ENCODE assay signal across 8 cellular contexts in genomic region chr5:119074419-119074818, GRCh38. TPM values are rescaled to one million over a fixed set of nuclear protein-coding genes. Genes with fewer than 3 reads are reported as not detected.
DNase-seq lines count a peak whose midpoint lies in the region; ATAC-seq and TF ChIP-seq lines count a peak whose summit lies in the region.

No MANE protein-coding gene starts in this region.

- no peak overlapping the region for H3K9ac ChIP-seq in H9 (ENCODE audit: extremely low read depth, insufficient read length, low read length)
- peak overlapping the region; percentile 55 for H3K9ac ChIP-seq in Loucy (ENCODE audit: low read depth, low read length, poor library complexity, severe bottlenecking)
- H3K9ac ChIP-seq in iPS-20b (ENCODE audit: low read depth, low read length): peak overlapping the region; percentile 45; the same call in 1 of the 2 replicates
- no peak overlapping the region for H3K9ac ChIP-seq in neural progenitor cell

- H3F3A ChIP-seq in Loucy (ENCODE audit: low read depth): no peaks in the 10 kb centered on the region
- peaks cover 19% of the 10 kb centered on the region for H3F3A ChIP-seq in neural progenitor cell (ENCODE audit: low read depth)

- no peak overlapping the region for H3T11ph ChIP-seq in H9 (ENCODE audit: low read length)

- H3K27me3 ChIP-seq in H9 (ENCODE audit: insufficient read depth, low read length): no peaks in the 10 kb centered on the region
- no peaks in the 10 kb centered on the region for H3K27me3 ChIP-seq in Loucy (ENCODE audit: insufficient read depth, low read length, poor library complexity, severe bottlenecking)
- H3K27me3 ChIP-seq in iPS-20b (ENCODE audit: insufficient read depth, low read length): no peaks in the 10 kb centered on the region
- no peaks in the 10 kb centered on the region for H3K27me3 ChIP-seq in neural progenitor cell

- H3K36me3 Mint-ChIP-seq in H9 (ENCODE audit: insufficient read depth in 1 of 3, low read depth in 3 of 3) (no peaks in the 10 kb centered on the region), neural progenitor cell (peaks cover 7% of the 10 kb centered on the region)

- peak overlapping the region; percentile 80 for H3K4me3 ChIP-seq in Loucy (ENCODE audit: low read length, poor library complexity, severe bottlenecking)
- H3K4me3 ChIP-seq in iPS-20b (ENCODE audit: low read length): peak overlapping the region; percentile 52; the same call in 1 of the 2 replicates
- no peak overlapping the region for H3K4me3 ChIP-seq in neural progenitor cell

- no peak overlapping the region for H3K14ac ChIP-seq in H9 (ENCODE audit: insufficient read depth, low read length)

- H2AFZ ChIP-seq in H9 (ENCODE audit: low read length) (no peak overlapping the region), Loucy (ENCODE audit: low read length) (no peak overlapping the region), neural progenitor cell (replicated peaks) (no peak overlapping the region)

- peaks cover 4% of the 10 kb centered on the region for H3K23me2 ChIP-seq in H9 (ENCODE audit: insufficient read length, low read depth, low read length, poor library complexity, severe bottlenecking)

- H4K20me1 ChIP-seq in H9 (ENCODE audit: control insufficient read depth, insufficient read depth, insufficient read length): no peaks in the 10 kb centered on the region
- H4K20me1 ChIP-seq in Loucy (ENCODE audit: insufficient read depth, low read length, poor library complexity, severe bottlenecking): peaks cover 4% of the 10 kb centered on the region
- no peaks in the 10 kb centered on the region for H4K20me1 ChIP-seq in neural progenitor cell (ENCODE audit: low read depth)

- H3K79me2 ChIP-seq in H9 (ENCODE audit: insufficient read depth, low read length) (peaks cover 22% of the 10 kb centered on the region; the same call in 1 of the 2 replicates), Loucy (ENCODE audit: insufficient read depth, low read length) (peaks cover 67% of the 10 kb centered on the region), neural progenitor cell (ENCODE audit: low read depth) (peaks cover 63% of the 10 kb centered on the region)

- no peak overlapping the region for H2BK12ac ChIP-seq in H9 (ENCODE audit: insufficient read length, low read depth, low read length)

- H3K4me3 Mint-ChIP-seq in H9 (peak overlapping the region in 1 of 2 experiments; percentile 68; a peak in 1 of 5 replicates), neural progenitor cell (no peak overlapping the region)

- H3K4me1 ChIP-seq in H9 (ENCODE audit: insufficient read depth, low read length): peaks cover 2% of the 10 kb centered on the region
- H3K4me1 ChIP-seq in Loucy (ENCODE audit: insufficient read depth, low read length, poor library complexity, severe bottlenecking): peaks cover 16% of the 10 kb centered on the region
- peaks cover 26% of the 10 kb centered on the region for H3K4me1 ChIP-seq in iPS-20b (ENCODE audit: insufficient read depth, low read length)
- H3K4me1 ChIP-seq in neural progenitor cell: peaks cover 20% of the 10 kb centered on the region

- ATAC-seq in GM18861 (IDR thresholded peaks at IDR 0.05; ENCODE audit: unreplicated experiment) (peak; percentile 40), HG03439 (IDR thresholded peaks at IDR 0.05; ENCODE audit: unreplicated experiment) (no peak)

- no peak overlapping the region for H3K23ac ChIP-seq in H9 (ENCODE audit: insufficient read length, low read depth, low read length)

- no peak overlapping the region for H4K91ac ChIP-seq in H9 (ENCODE audit: insufficient read length, low read depth, low read length)

- H3K27me3 Mint-ChIP-seq in H9 (ENCODE audit: low read depth) (no peaks in the 10 kb centered on the region), neural progenitor cell (ENCODE audit: insufficient read depth, low read depth) (no peaks in the 10 kb centered on the region)

- H3K27ac Mint-ChIP-seq in H9 (peak overlapping the region in 2 of 3 experiments; percentile 68 to 77; a peak in 3 of 7 replicates), neural progenitor cell (no peak overlapping the region)

- H3K9me3 ChIP-seq in H9 (ENCODE audit: control insufficient read depth, low read depth, low read length): no peaks in the 10 kb centered on the region
- no peaks in the 10 kb centered on the region for H3K9me3 ChIP-seq in Loucy (ENCODE audit: insufficient read depth, low read depth, low read length)
- H3K9me3 ChIP-seq in iPS-20b (ENCODE audit: insufficient read depth, low read depth, low read length): no peaks in the 10 kb centered on the region
- H3K9me3 ChIP-seq in neural progenitor cell (ENCODE audit: low read depth): no peaks in the 10 kb centered on the region

- no peaks in the 10 kb centered on the region for H3K9me3 Mint-ChIP-seq in H9
- H3K9me3 Mint-ChIP-seq in neural progenitor cell: no peaks in the 10 kb centered on the region

- H3K56ac ChIP-seq in H9 (ENCODE audit: insufficient read length, low read depth, low read length): no peak overlapping the region

- no peak overlapping the region for H3K4ac ChIP-seq in H9 (ENCODE audit: low read depth, low read length)

- H2BK5ac ChIP-seq in H9 (ENCODE audit: insufficient read length, low read length): no peak overlapping the region

- H3K18ac ChIP-seq in H9 (ENCODE audit: insufficient read length, low read depth, low read length): no peak overlapping the region

- H2BK120ac ChIP-seq in H9 (ENCODE audit: low read depth, low read length, poor library complexity, severe bottlenecking): no peak overlapping the region

- DNase-seq in H9: no peak
- DNase-seq in neural progenitor cell (ENCODE audit: low spot score): no peak
- DNase-seq in cerebellar nuclear complex (lab: John Stamatoyannopoulos, UW): no peak
- DNase-seq in SK-N-DZ (ENCODE audit: low spot score): no peak

- H3K4me1 Mint-ChIP-seq in H9 (peaks cover 42 to 46% of the 10 kb centered on the region in 2 experiments), neural progenitor cell (peaks cover 25% of the 10 kb centered on the region)

- H2BK15ac ChIP-seq in H9 (ENCODE audit: low read depth, low read length): no peak overlapping the region

- no peaks in the 10 kb centered on the region for H3K79me1 ChIP-seq in H9 (ENCODE audit: insufficient read depth, low read depth, low read length, poor library complexity, severe bottlenecking)

- WGBS in H9 (ENCODE audit: extremely low coverage, insufficient read length, low lambda C conversion rate): no CpG with 5 or more reads among the region's 3 CpGs

- no peak overlapping the region for H4K5ac ChIP-seq in H9 (ENCODE audit: insufficient read length, low read depth, low read length)

- TF ChIP-seq CTCF in H9 (conservative IDR thresholded peaks at IDR 0.05): no peak
- TF ChIP-seq CTCF in Loucy (conservative IDR thresholded peaks at IDR 0.05; ENCODE audit: low read length): no peak
- TF ChIP-seq CTCF in neural progenitor cell (IDR thresholded peaks at IDR 0.05): no peak

- no peaks in the 10 kb centered on the region for H3K9me2 ChIP-seq in Loucy (replicated peaks; ENCODE audit: low read depth, low read length)

- no peak overlapping the region for H3K4me2 ChIP-seq in H9 (ENCODE audit: insufficient read depth, insufficient read length, low read length)
- H3K4me2 ChIP-seq in Loucy (ENCODE audit: low read depth, low read length, poor library complexity, severe bottlenecking): peak overlapping the region; percentile 75
- no peak overlapping the region for H3K4me2 ChIP-seq in neural progenitor cell

- no peak overlapping the region for H2AK5ac ChIP-seq in H9 (ENCODE audit: insufficient read length, low read length)

- no peak overlapping the region for H4K8ac ChIP-seq in H9 (replicated peaks; ENCODE audit: insufficient read length, low read depth, low read length)

- no peak overlapping the region for H2BK20ac ChIP-seq in H9 (ENCODE audit: low read depth, low read length, poor library complexity, severe bottlenecking)

- no peak overlapping the region for H3K27ac ChIP-seq in H9 (ENCODE audit: insufficient read length, low read depth, low read length)
- H3K27ac ChIP-seq in iPS-20b (ENCODE audit: low read length): peak overlapping the region; percentile 22
- no peak overlapping the region for H3K27ac ChIP-seq in neural progenitor cell

- H3K36me3 ChIP-seq in Loucy (ENCODE audit: insufficient read depth, low read length) (no peaks in the 10 kb centered on the region), iPS-20b (ENCODE audit: insufficient read depth, low read depth, low read length) (no peaks in the 10 kb centered on the region), neural progenitor cell (no peaks in the 10 kb centered on the region)

RNA-seq across cellular contexts. Expression of gene DMXL1, which starts 3.5 kb away (rescaled TPM):
- 53.8 and 63.5 TPM in 2 replicates for total RNA-seq in H9 (2021)
- 18.6 and 45.5 TPM in 2 replicates for total RNA-seq in neural progenitor cell (ENCODE audit: low replicate concordance)
- 19.1 and 19.9 TPM in 2 replicates for polyA plus RNA-seq in SK-N-DZ (2014; cell fraction: cytosol; rRNA removed)
- 13.4 and 16.8 TPM in 2 replicates for polyA plus RNA-seq in SK-N-DZ (2014; cell fraction: nucleus; rRNA removed)

Comparison
In these comparisons a context has a peak if more than half of its experiments do, and no peak if none do; other contexts are left out.
1. H3K9ac ChIP-seq: peak in Loucy (single experiment) and iPS-20b (single experiment); none in H9 (single experiment) and neural progenitor cell (single experiment).